31 cellular contexts compared by ENCODE assay signal in genomic region chr17:30519166-30519565, GRCh38. TPM values are rescaled to one million over a fixed set of nuclear protein-coding genes. Genes with fewer than 3 reads are reported as not detected.
DNase-seq lines count a peak whose midpoint lies in the region; FAIRE-seq and TF ChIP-seq lines count a peak whose summit lies in the region.
"Had no signal": no experiment of that assay in that cellular context is flagged by ENCODE, and none has a peak within 500 bp of the region (broad histone marks: within the 10 kb centered on the region; RNA-seq: fewer than 3 reads in every experiment).

No MANE protein-coding gene starts in this region.

- peak overlapping the region; percentile 63 for H3K4me3 ChIP-seq in adipocyte (ENCODE audit: low read length)
- no peak overlapping the region for H3K4me3 ChIP-seq in keratinocyte (ENCODE audit: control insufficient read depth in 2 of 3, extremely low read depth in 1 of 3, insufficient read depth in 2 of 3, low read depth in 1 of 3, low read length in 3 of 3)
- H3K4me3 ChIP-seq in spleen, result no peak overlapping the region
- H3K4me3 ChIP-seq: GM23338, transverse colon had no signal

- H3K27ac ChIP-seq in keratinocyte (ENCODE audit: control insufficient read depth, insufficient read depth, low read length), result peak overlapping the region; percentile 26
- H3K27ac ChIP-seq in spleen, result peak overlapping the region in 7 of 8 donors; percentile 7 to 56 (median 28)

- H3K4me1 Mint-ChIP-seq in activated T-cell treated with anti-CD3 and anti-CD28 coated beads, Interleukin-2, amount 50 U/mL, for 24 hours (ENCODE audit: low read depth), result peaks cover 25% of the 10 kb centered on the region
- H3K4me1 Mint-ChIP-seq: activated naive CD4-positive, alpha-beta T cell treated with anti-CD3 and anti-CD28 coated beads, Interleukin-2, amount 10 ng/mL, durations not matched to agents 7 days and 5 days; GM23338 had no signal

- TF ChIP-seq CTCF in keratinocyte (optimal IDR thresholded peaks at IDR 0.05 in 1 of 3, IDR thresholded peaks at IDR 0.05 in 1 of 3, conservative IDR thresholded peaks at IDR 0.05 in 1 of 3; ENCODE audit: extremely low read depth in 1 of 3, insufficient read depth in 2 of 3, low read length in 3 of 3) (no peak), spleen (IDR thresholded peaks at IDR 0.05 in 8 of 11, conservative IDR thresholded peaks at IDR 0.05 in 3 of 11) (no peak)

- dilution Hi-C loops in keratinocyte (cut with MboI; ENCODE audit: extremely low pct_ligation_motif_present, low sequenced_read_pairs), result no loop called here

- WGBS in spleen, 5 donors, result 75 to 91% (median 84%) methylated on average over 5 of the region's 5 CpGs

- H3K9ac ChIP-seq in adipocyte (ENCODE audit: low read length) (peak overlapping the region; percentile 82), keratinocyte (ENCODE audit: control insufficient read depth, extremely low read depth, insufficient read depth, low read length) (no peak overlapping the region)

- no peak overlapping the region for H3K4me3 Mint-ChIP-seq in activated T-cell treated with anti-CD3 and anti-CD28 coated beads, Interleukin-2, amount 50 U/mL, for 24 hours
- H3K4me3 Mint-ChIP-seq: activated naive CD4-positive, alpha-beta T cell treated with anti-CD3 and anti-CD28 coated beads, Interleukin-2, amount 10 ng/mL, durations not matched to agents 7 days and 5 days; activated T-cell treated with anti-CD3 and anti-CD28 coated beads, Interleukin-2, amount 50 U/mL, for 72 hours; GM23338; neural crest cell had no signal

- intact Hi-C loops in spleen (cut with DNase I; ENCODE audit: low total_unique reads), result no loop called here

- H3K27me3 Mint-ChIP-seq in activated T-cell treated with anti-CD3 and anti-CD28 coated beads, Interleukin-2, amount 50 U/mL, for 24 hours, result no peaks in the 10 kb centered on the region
- H3K27me3 Mint-ChIP-seq: activated naive CD4-positive, alpha-beta T cell treated with anti-CD3 and anti-CD28 coated beads, Interleukin-2, amount 10 ng/mL, durations not matched to agents 7 days and 5 days had no signal

- H2AFZ ChIP-seq in keratinocyte (ENCODE audit: control insufficient read depth, low read length), result no peak overlapping the region
- H2AFZ ChIP-seq: GM23338 had no signal

- no peak for FAIRE-seq in keratinocyte (lab: Jason Lieb, UNC)
- FAIRE-seq: GM12891, small intestine had no signal

- H3K9me3 Mint-ChIP-seq in activated T-cell treated with anti-CD3 and anti-CD28 coated beads, Interleukin-2, amount 50 U/mL, for 24 hours, result no peaks in the 10 kb centered on the region
- H3K9me3 Mint-ChIP-seq: activated naive CD4-positive, alpha-beta T cell treated with anti-CD3 and anti-CD28 coated beads, Interleukin-2, amount 10 ng/mL, durations not matched to agents 7 days and 5 days; activated T-cell treated with anti-CD3 and anti-CD28 coated beads, Interleukin-2, amount 50 U/mL, for 72 hours had no signal

- H3K9me1 ChIP-seq in keratinocyte (ENCODE audit: control insufficient read depth, extremely low read depth, insufficient read depth, low read length), result no peaks in the 10 kb centered on the region

- H3K27me3 ChIP-seq in adipocyte (replicated peaks; ENCODE audit: control insufficient read depth, insufficient read depth, low read length) (no peaks in the 10 kb centered on the region), keratinocyte (ENCODE audit: control insufficient read depth, extremely low read depth, insufficient read depth, low read length) (no peaks in the 10 kb centered on the region), spleen (replicated peaks in 1 of 7) (no peaks in the 10 kb centered on the region)
- H3K27me3 ChIP-seq: transverse colon had no signal

- no peak for DNase-seq in activated T-cell treated with anti-CD3 and anti-CD28 coated beads, Interleukin-2, amount 50 U/mL, for 24 hours
- DNase-seq in activated T-cell treated with anti-CD3 and anti-CD28 coated beads, Interleukin-2, amount 50 U/mL, for 1 hour, result no peak
- DNase-seq in adipocyte (ENCODE audit: low read depth) (no peak), keratinocyte (ENCODE audit: low read depth, low spot score) (no peak), spleen (no peak), 8988T (no peak), C1 segment of cervical spinal cord (lab: John Stamatoyannopoulos, UW) (no peak), iPS-NIHi7 (ENCODE audit: extremely low spot score) (no peak)
- DNase-seq: activated CD4-positive, alpha-beta T cell treated with anti-CD3 and anti-CD28 coated beads for 1 hour; activated CD8-positive, alpha-beta memory T cell treated with anti-CD3 and anti-CD28 coated beads for 24 hours; activated naive CD4-positive, alpha-beta T cell treated with anti-CD3 and anti-CD28 coated beads, Interleukin-2, amount 10 ng/mL, durations not matched to agents 7 days and 5 days; activated T-cell treated with anti-CD3 and anti-CD28 coated beads, Interleukin-2, amount 50 U/mL, for 72 hours; aorta; COR-L47; DND-41; effector CD8-positive, alpha-beta T cell; Kasumi-1; left cardiac atrium; midbrain; NCI-H1092 treated with DMSO at 0.1 percent for 48 hours; NCI-H2029; NCI-H2227 treated with DMSO at 0.1 percent for 48 hours; OCI-M1; SHP77 treated with DMSO at 0.1 percent for 48 hours; stimulated activated CD4-positive, alpha-beta T cell treated with anti-CD3 and anti-CD28 coated beads, Interleukin-2, amount 100 ng/mL, for 48 hours; stimulated activated naive CD4-positive, alpha-beta T cell; transverse colon had no signal

- H3K36me3 ChIP-seq in adipocyte (ENCODE audit: control insufficient read depth, insufficient read depth, low read length, severe bottlenecking) (peaks cover 28% of the 10 kb centered on the region), keratinocyte (ENCODE audit: control insufficient read depth in 2 of 2, extremely low read depth in 1 of 2, insufficient read depth in 2 of 2, low read length in 2 of 2) (peaks cover 7 to 11% of the 10 kb centered on the region in 2 experiments), spleen (peaks cover 0 to 100% (median 37%) of the 10 kb centered on the region in 6 donors)

- no peaks in the 10 kb centered on the region for H3K9me3 ChIP-seq in adipocyte (ENCODE audit: control insufficient read depth, low read length)
- no peaks in the 10 kb centered on the region for H3K9me3 ChIP-seq in keratinocyte (ENCODE audit: control insufficient read depth, low read depth, low read length)
- H3K9me3 ChIP-seq in spleen, result no peaks in the 10 kb centered on the region
- H3K9me3 ChIP-seq: transverse colon had no signal

- H3K79me2 ChIP-seq in keratinocyte (ENCODE audit: control insufficient read depth, insufficient read depth, low read length), result no peaks in the 10 kb centered on the region

- H3K27ac Mint-ChIP-seq in activated T-cell treated with anti-CD3 and anti-CD28 coated beads, Interleukin-2, amount 50 U/mL, for 24 hours, result peak overlapping the region; percentile 8
- H3K27ac Mint-ChIP-seq: activated naive CD4-positive, alpha-beta T cell treated with anti-CD3 and anti-CD28 coated beads, Interleukin-2, amount 10 ng/mL, durations not matched to agents 7 days and 5 days; GM23338 had no signal

- no peak overlapping the region for H3K4me2 ChIP-seq in keratinocyte (ENCODE audit: control insufficient read depth, extremely low read depth, insufficient read depth, low read depth, low read length)
- H3K4me2 ChIP-seq: GM23338 had no signal

- no peak for TF ChIP-seq POLR2A in spleen (IDR thresholded peaks at IDR 0.05)

- H4K20me1 ChIP-seq in keratinocyte (ENCODE audit: control insufficient read depth, extremely low read depth, insufficient read depth, low read length), result peaks cover 2% of the 10 kb centered on the region

- peaks cover 85% of the 10 kb centered on the region for H3K36me3 Mint-ChIP-seq in activated T-cell treated with anti-CD3 and anti-CD28 coated beads, Interleukin-2, amount 50 U/mL, for 24 hours (ENCODE audit: low read depth)

- H3K4me1 ChIP-seq in adipocyte (ENCODE audit: control insufficient read depth, insufficient read depth, low read length) (peaks cover 49% of the 10 kb centered on the region), keratinocyte (ENCODE audit: control insufficient read depth, extremely low read depth, insufficient read depth, low read length) (peaks cover 17% of the 10 kb centered on the region), spleen (peaks cover 0 to 14% (median 3%) of the 10 kb centered on the region in 6 donors)

RNA-seq across cellular contexts. Expression of gene GOSR1, which starts 42.0 kb away (rescaled TPM):
- polyA plus RNA-seq in keratinocyte (17.3 to 32.6 TPM (median 24.5 TPM) in 3 replicates), spleen (10 to 100 TPM; 10.8 to 12.6 (median 11.0) TPM)
- 47.2 TPM for polyA plus RNA-seq in keratinocyte (2011; ENCODE audit: low read depth)
- polyA plus RNA-seq in keratinocyte (2011; cell fraction: cytosol; rRNA removed), result 16.2 and 26.6 TPM in 2 replicates
- 21.7 and 31.3 TPM in 2 replicates for polyA plus RNA-seq in keratinocyte (2011; cell fraction: nucleus; rRNA removed)
- polyA plus RNA-seq in keratinocyte (2012; ENCODE audit: low replicate concordance), result 25.4 and 32.3 TPM in 2 replicates
- 10.5 to 52.7 TPM (median 16.9 TPM) in 3 replicates for polyA minus RNA-seq in keratinocyte
- 10.9 TPM for polyA minus RNA-seq in keratinocyte (2011; cell fraction: cytosol; rRNA and poly(A)+ RNA removed)
- 10.7 and 27.8 TPM in 2 replicates for polyA minus RNA-seq in keratinocyte (2011; cell fraction: nucleus; rRNA and poly(A)+ RNA removed)
- 10 to 100 TPM; 38.7 to 56.6 (median 49.6) TPM for total RNA-seq in spleen
